Comparison of ENCODE assay signal across 26 cellular contexts in the genomic region with DNA sequence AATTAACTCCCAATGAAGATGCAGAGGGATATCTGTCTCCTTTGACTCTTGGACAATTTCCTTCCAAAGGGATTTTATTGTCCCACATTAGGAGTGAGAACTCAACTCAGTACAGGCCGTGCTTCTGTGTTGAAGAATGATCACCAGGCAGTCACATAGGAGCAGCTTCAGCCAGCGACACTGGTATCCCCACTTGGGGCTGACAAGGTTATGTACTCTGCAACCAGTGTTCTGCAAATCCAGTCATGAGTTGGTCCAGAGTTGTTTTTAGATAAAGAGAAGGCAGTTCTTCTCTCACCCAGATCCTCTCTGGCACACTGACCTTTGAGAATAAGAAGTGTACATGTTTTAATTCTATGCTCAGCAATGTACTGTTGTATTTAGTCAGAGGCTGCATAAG.
"Had no signal": no experiment of that assay in that cellular context is flagged by ENCODE, and none has a peak within 500 bp of the region (broad histone marks: within the 10 kb centered on the region; RNA-seq: fewer than 3 reads in every experiment).

No MANE protein-coding gene starts in this region.

- H3K27me3 ChIP-seq: suprapubic skin, testis, thyroid gland, tibial nerve, transverse colon, upper lobe of left lung, upper lobe of right lung, vagina had no signal

- H3K9me3 ChIP-seq: stomach, suprapubic skin, testis, thoracic aorta, thyroid gland, tibial artery, tibial nerve, transverse colon, upper lobe of left lung, upper lobe of right lung, uterus, vagina had no signal

- ATAC-seq: stimulated activated effector memory CD8-positive, alpha-beta T cell treated with anti-CD3 and anti-CD28 coated beads, Interleukin-12 subunit alpha, Interleukin-12 subunit beta, amount 100 ng/mL, for 72 hours; stimulated activated memory B cell treated with anti-CD40 and anti-IgM and Interleukin-4, amounts not matched to agents 10 μg/mL and 1 μg/mL and 100 μg/mL, for 72 hours; stimulated activated naive B cell treated with anti-CD40 and anti-IgM and Interleukin-4, amounts not matched to agents 10 μg/mL and 1 μg/mL and 100 μg/mL, for 72 hours; stimulated activated naive CD8-positive, alpha-beta T cell treated with anti-CD3 and anti-CD28 coated beads, Interleukin-15, amount 100 ng/mL, for 72 hours; stimulated activated naive CD8-positive, alpha-beta T cell treated with anti-CD3 and anti-CD28 coated beads, Interleukin-15, Interleukin-2, amounts not matched to agents 100 U/mL and 50 U/mL, for 24 hours; upper lobe of right lung had no signal

- H3K27ac ChIP-seq: stomach, suprapubic skin, testis, thoracic aorta, thyroid gland, tibial artery, tibial nerve, transverse colon, upper lobe of left lung, upper lobe of right lung, uterus, vagina had no signal

- H3K4me1 ChIP-seq: suprapubic skin, testis, thyroid gland, tibial artery, transverse colon, upper lobe of left lung, upper lobe of right lung, uterus had no signal

- H3K36me3 ChIP-seq: stomach, suprapubic skin, thoracic aorta, thyroid gland, tibial artery, tibial nerve, transverse colon, upper lobe of left lung, upper lobe of right lung, uterus, vagina had no signal

- DNase-seq: stimulated activated CD4-positive, alpha-beta T cell treated with anti-CD3 and anti-CD28 coated beads, Interleukin-2, amount 100 ng/mL, for 48 hours; stimulated activated CD4-positive, alpha-beta T cell treated with anti-CD3 and anti-CD28 coated beads, Interleukin-4, amount 100 ng/mL, for 1 hour; stimulated activated CD4-positive, alpha-beta T cell treated with anti-CD3 and anti-CD28 coated beads, Interleukin-4, amount 100 ng/mL, for 24 hours; stimulated activated CD4-positive, alpha-beta T cell treated with anti-CD3 and anti-CD28 coated beads, Interleukin-4, amount 100 ng/mL, for 4 hours; stimulated activated CD8-positive, alpha-beta memory T cell treated with anti-CD3 and anti-CD28 coated beads, Interleukin-4, amount 100 ng/mL, for 48 hours; stimulated activated naive B cell treated with anti-CD40 and anti-IgM and Interleukin-4, amounts not matched to agents 10 μg/mL and 1 μg/mL and 100 μg/mL, for 72 hours; stimulated activated naive CD4-positive, alpha-beta T cell; stimulated activated naive CD4-positive, alpha-beta T cell treated with Interleukin-2 at 50 U/mL for 16 hours; stimulated activated naive CD8-positive, alpha-beta T cell treated with anti-CD3 and anti-CD28 coated beads, Interleukin-15, amount 100 ng/mL, for 72 hours; stimulated activated naive CD8-positive, alpha-beta T cell treated with anti-CD3 and anti-CD28 coated beads, Interleukin-15, Interleukin-2, amounts not matched to agents 100 U/mL and 50 U/mL, for 24 hours; stomach; substantia nigra; testis; thyroid gland; tibial artery; transverse colon; trophoblast cell; upper lobe of left lung; upper lobe of right lung; uterus had no signal

- H3K4me3 ChIP-seq: stomach, suprapubic skin, testis, thoracic aorta, thyroid gland, tibial artery, tibial nerve, transverse colon, upper lobe of left lung, upper lobe of right lung, uterus, vagina had no signal
